ENCODE assay signal across 24 cellular contexts in the genomic region with DNA sequence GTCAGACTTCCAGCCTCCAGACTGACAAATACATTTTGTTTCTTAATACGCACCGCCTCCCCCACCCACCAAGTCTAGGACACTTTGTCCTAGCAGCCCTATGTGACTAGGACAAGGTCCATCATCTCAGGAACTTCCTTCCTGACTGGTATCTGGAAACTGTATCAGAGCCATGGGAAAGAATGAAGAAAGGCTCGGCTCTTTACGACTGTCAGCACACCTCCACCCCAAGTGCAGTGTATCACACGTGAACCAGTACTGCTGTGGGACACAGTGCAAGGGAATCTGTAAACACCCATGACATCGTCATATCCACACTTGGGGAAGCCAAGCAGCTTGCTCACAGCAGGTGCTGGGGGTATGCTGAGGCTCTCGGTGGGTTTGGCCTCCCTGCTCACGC. TPM values are rescaled to one million over a fixed set of nuclear protein-coding genes. Genes with fewer than 3 reads are reported as not detected.
"Had no signal": no experiment of that assay in that cellular context is flagged by ENCODE, and none has a peak within 500 bp of the region (broad histone marks: within the 10 kb centered on the region; RNA-seq: fewer than 3 reads in every experiment).

No MANE protein-coding gene starts in this region.

RNA-seq across cellular contexts. Expression of gene NUTM2G, which starts 13.0 kb away (rescaled TPM):
- total RNA-seq: naive thymus-derived CD8-positive, alpha-beta T cell; natural killer cell; natural killer cell treated with Interleukin-12 subunit alpha and Interleukin-12 subunit beta and Interleukin-15 and Interleukin-18, amount 100 ng/mL, for 72 hours; neural crest cell; occipital lobe; omental fat pad; osteoblast; osteocyte; ovary; pancreas; posterior vena cava; progenitor cell of endocrine pancreas; prostate gland; psoas muscle; pulmonary artery endothelial cell; renal cortical epithelial cell; right atrium auricular region; right cardiac atrium; sciatic nerve; sigmoid colon; skeletal muscle tissue; smooth muscle cell; spleen had no signal
- polyA plus RNA-seq: ovary, pancreas, small intestine, spleen had no signal
